In genomic region chr20:22243063-22243462, GRCh38 we compare ENCODE assay signal across 39 cellular contexts.
"Had no signal": no experiment of that assay in that cellular context is flagged by ENCODE, and none has a peak within 500 bp of the region (broad histone marks: within the 10 kb centered on the region; RNA-seq: fewer than 3 reads in every experiment).

No MANE protein-coding gene starts in this region.

- H3K4me1 ChIP-seq: adrenal gland, body of pancreas, breast epithelium had no signal

- H3K36me3 ChIP-seq: adrenal gland, brain microvascular endothelial cell, breast epithelium had no signal

- H3K4me3 ChIP-seq: adrenal gland, body of pancreas, breast epithelium had no signal

- H3K27ac ChIP-seq: adrenal gland, body of pancreas, brain microvascular endothelial cell, breast epithelium, VCaP had no signal

- H3K9me3 Mint-ChIP-seq: activated B cell treated with CpG ODN at 0.5 μM for 24 hours; activated CD4-positive, alpha-beta T cell treated with anti-CD3 and anti-CD28 coated beads, Interleukin-2, amount 10 ng/mL, durations not matched to agents 24 days and 14 days had no signal

- H3K27ac Mint-ChIP-seq: activated B cell treated with CpG ODN at 0.5 μM for 24 hours; activated CD4-positive, alpha-beta memory T cell treated with anti-CD3 and anti-CD28 coated beads for 36 hours; activated CD4-positive, alpha-beta T cell treated with anti-CD3 and anti-CD28 coated beads, Interleukin-2, amount 10 ng/mL, durations not matched to agents 24 days and 14 days; activated CD8-positive, alpha-beta T cell treated with anti-CD3 and anti-CD28 coated beads for 36 hours; activated naive CD4-positive, alpha-beta T cell treated with anti-CD3 and anti-CD28 coated beads for 36 hours; activated naive CD4-positive, alpha-beta T cell treated with anti-CD3 and anti-CD28 coated beads, Interleukin-2, amount 50 U/mL, for 72 hours; activated naive CD8-positive, alpha-beta T cell treated with anti-CD3 and anti-CD28 coated beads for 36 hours; activated T-cell treated with anti-CD3 and anti-CD28 coated beads, Interleukin-2, amount 50 U/mL, for 72 hours; activated T-helper 1 cell treated with anti-CD3 and anti-CD28 coated beads, Interleukin-12 subunit alpha, Interleukin-12 subunit beta, Interleukin-2, Interleukin-4 antibody, amounts not matched to agents 30 ng/mL and 10 ng/mL and 1 ng/mL, durations not matched to agents 14 hours and 24 hours and 36 hours; activated T-helper 17 cell treated with anti-CD3 and anti-CD28 coated beads, Interleukin-2, amount 50 U/mL, for 72 hours; T-helper 1 cell treated with Interleukin-12 subunit alpha and Interleukin-12 subunit beta and Interleukin-4 antibody, amounts not matched to agents 30 μg/mL and 1 μg/mL, for 36 hours; T-helper 2 cell treated with Interferon-gamma antibody and Interleukin-4, amounts not matched to agents 5 μg/mL and 100 μg/mL, for 36 hours had no signal

- DNase-seq: activated B cell treated with CpG ODN at 0.5 μM for 24 hours; activated CD4-positive, alpha-beta memory T cell treated with anti-CD3 and anti-CD28 coated beads for 36 hours; activated CD4-positive, alpha-beta T cell treated with anti-CD3 and anti-CD28 coated beads for 4 hours; activated CD4-positive, alpha-beta T cell treated with anti-CD3 and anti-CD28 coated beads, Interleukin-2, amount 10 ng/mL, durations not matched to agents 24 days and 14 days; activated CD4-positive, alpha-beta T cell treated with anti-CD3 and anti-CD28 coated beads, Interleukin-2, amount 50 U/mL, for 1 hour; activated CD4-positive, alpha-beta T cell treated with anti-CD3 and anti-CD28 coated beads, Interleukin-2, amount 50 U/mL, for 4 hours; activated CD4-positive, CD25-positive, alpha-beta regulatory T cell treated with anti-CD3 and anti-CD28 coated beads, Interleukin-2, amount 50 U/mL, for 72 hours; activated CD8-positive, alpha-beta memory T cell treated with anti-CD3 and anti-CD28 coated beads, Interleukin-2, amount 50 U/mL, for 4 hours; activated CD8-positive, alpha-beta T cell treated with anti-CD3 and anti-CD28 coated beads for 36 hours; activated effector memory CD4-positive, alpha-beta T cell treated with anti-CD3 and anti-CD28 coated beads, Interleukin-2, amount 50 U/mL, for 16 hours; activated gamma-delta T cell treated with Interleukin-2 at 50 U/mL for 16 hours; activated naive CD4-positive, alpha-beta T cell; activated naive CD4-positive, alpha-beta T cell treated with anti-CD3 and anti-CD28 coated beads for 36 hours; activated naive CD4-positive, alpha-beta T cell treated with anti-CD3 and anti-CD28 coated beads, Interleukin-2, amount 50 U/mL, for 16 hours; activated naive CD8-positive, alpha-beta T cell treated with anti-CD3 and anti-CD28 coated beads for 36 hours; activated T-cell treated with anti-CD3 and anti-CD28 coated beads for 4 hours; activated T-cell treated with anti-CD3 and anti-CD28 coated beads, Interleukin-2, amount 50 U/mL, for 1 hour; activated T-cell treated with anti-CD3 and anti-CD28 coated beads, Interleukin-2, amount 50 U/mL, for 4 hours; activated T-cell treated with anti-CD3 and anti-CD28 coated beads, Interleukin-2, amount 50 U/mL, for 72 hours; adrenal gland; amniotic stem cell; aorta; body of pancreas; brain microvascular endothelial cell; caudate nucleus; cerebellar nuclear complex; T-helper 1 cell; T-helper 2 cell; T-helper 9 cell had no signal

- H3K36me3 Mint-ChIP-seq: activated CD4-positive, alpha-beta memory T cell treated with anti-CD3 and anti-CD28 coated beads for 36 hours; activated naive CD4-positive, alpha-beta T cell treated with anti-CD3 and anti-CD28 coated beads, Interleukin-2, amount 50 U/mL, for 72 hours; activated naive CD8-positive, alpha-beta T cell treated with anti-CD3 and anti-CD28 coated beads for 36 hours had no signal

- H3K9me3 ChIP-seq: adrenal gland, body of pancreas, breast epithelium had no signal

- H3K4me1 Mint-ChIP-seq: activated B cell treated with CpG ODN at 0.5 μM for 24 hours; activated CD4-positive, alpha-beta T cell treated with anti-CD3 and anti-CD28 coated beads, Interleukin-2, amount 10 ng/mL, durations not matched to agents 24 days and 14 days; activated naive CD8-positive, alpha-beta T cell treated with anti-CD3 and anti-CD28 coated beads for 36 hours; activated T-helper 17 cell treated with anti-CD3 and anti-CD28 coated beads, Interleukin-2, amount 50 U/mL, for 72 hours; central memory CD8-positive, alpha-beta T cell had no signal

- FAIRE-seq: astrocyte, TTC549 had no signal

- H3K27me3 Mint-ChIP-seq: activated B cell treated with CpG ODN at 0.5 μM for 24 hours; activated CD4-positive, alpha-beta memory T cell treated with anti-CD3 and anti-CD28 coated beads for 36 hours; activated CD4-positive, alpha-beta T cell treated with anti-CD3 and anti-CD28 coated beads, Interleukin-2, amount 10 ng/mL, durations not matched to agents 24 days and 14 days; activated CD8-positive, alpha-beta T cell treated with anti-CD3 and anti-CD28 coated beads for 36 hours; activated naive CD8-positive, alpha-beta T cell treated with anti-CD3 and anti-CD28 coated beads for 36 hours; activated T-helper 17 cell treated with anti-CD3 and anti-CD28 coated beads, Interleukin-2, amount 50 U/mL, for 72 hours; central memory CD8-positive, alpha-beta T cell had no signal

- ATAC-seq: activated CD8-positive, alpha-beta T cell treated with anti-CD3 and anti-CD28 coated beads for 36 hours; activated naive CD4-positive, alpha-beta T cell treated with anti-CD3 and anti-CD28 coated beads, Interleukin-2, amount 50 U/mL, for 72 hours; activated T-cell treated with anti-CD3 and anti-CD28 coated beads, Interleukin-2, amount 50 U/mL, for 4 hours; activated T-cell treated with anti-CD3 and anti-CD28 coated beads, Interleukin-2, amount 50 U/mL, for 72 hours; activated T-helper 17 cell treated with anti-CD3 and anti-CD28 coated beads, Interleukin-2, amount 50 U/mL, for 72 hours; body of pancreas had no signal

- H3K4me3 Mint-ChIP-seq: activated B cell treated with CpG ODN at 0.5 μM for 24 hours; activated CD4-positive, alpha-beta memory T cell treated with anti-CD3 and anti-CD28 coated beads for 36 hours; activated CD4-positive, alpha-beta T cell treated with anti-CD3 and anti-CD28 coated beads, Interleukin-2, amount 10 ng/mL, durations not matched to agents 24 days and 14 days; activated CD8-positive, alpha-beta T cell treated with anti-CD3 and anti-CD28 coated beads for 36 hours; activated naive CD4-positive, alpha-beta T cell treated with anti-CD3 and anti-CD28 coated beads for 36 hours; activated naive CD8-positive, alpha-beta T cell treated with anti-CD3 and anti-CD28 coated beads for 36 hours; activated T-cell treated with anti-CD3 and anti-CD28 coated beads, Interleukin-2, amount 50 U/mL, for 4 hours; activated T-cell treated with anti-CD3 and anti-CD28 coated beads, Interleukin-2, amount 50 U/mL, for 72 hours; activated T-helper 1 cell treated with anti-CD3 and anti-CD28 coated beads, Interleukin-12 subunit alpha, Interleukin-12 subunit beta, Interleukin-2, Interleukin-4 antibody, amounts not matched to agents 30 ng/mL and 10 ng/mL and 1 ng/mL, durations not matched to agents 14 hours and 24 hours and 36 hours; activated T-helper 17 cell treated with anti-CD3 and anti-CD28 coated beads, Interleukin-2, amount 50 U/mL, for 72 hours; central memory CD8-positive, alpha-beta T cell; T-helper 1 cell treated with Interleukin-12 subunit alpha and Interleukin-12 subunit beta and Interleukin-4 antibody, amounts not matched to agents 30 μg/mL and 1 μg/mL, for 36 hours; T-helper 2 cell treated with Interferon-gamma antibody and Interleukin-4, amounts not matched to agents 5 μg/mL and 100 μg/mL, for 36 hours had no signal

- H3K27me3 ChIP-seq: body of pancreas, brain microvascular endothelial cell, breast epithelium had no signal
